In the genomic region with DNA sequence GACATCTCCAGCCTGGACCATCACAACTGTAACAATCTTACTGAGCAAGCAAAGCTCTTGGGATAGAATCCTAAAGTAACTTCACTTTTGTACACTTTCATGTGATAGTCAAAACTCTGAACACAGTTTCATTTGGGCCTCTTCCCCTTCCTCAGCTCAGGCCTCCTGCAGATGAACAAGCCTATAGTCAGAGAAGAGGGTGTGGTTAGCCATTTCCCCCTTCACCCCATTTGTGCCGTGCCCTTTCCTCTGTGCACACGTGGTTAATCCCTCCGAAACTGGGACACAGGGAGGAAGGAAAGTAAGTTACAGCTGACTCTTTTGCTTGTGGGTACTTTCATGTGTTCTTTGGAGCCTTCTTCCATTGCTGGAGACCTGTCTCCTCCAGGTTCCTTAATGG, we compare ENCODE assay signal across 19 cellular contexts. TPM values are rescaled to one million over a fixed set of nuclear protein-coding genes. Genes with fewer than 3 reads are reported as not detected.
DNase-seq lines count a peak whose midpoint lies in the region; ATAC-seq and TF ChIP-seq lines count a peak whose summit lies in the region.
"Had no signal": no experiment of that assay in that cellular context is flagged by ENCODE, and none has a peak within 500 bp of the region (broad histone marks: within the 10 kb centered on the region; RNA-seq: fewer than 3 reads in every experiment).

No MANE protein-coding gene starts in this region.

- no peak overlapping the region for H3K9ac ChIP-seq in MM.1S (ENCODE audit: low read length)

- TF ChIP-seq POLR2A in uterus (IDR thresholded peaks at IDR 0.05) = no peak

- no peaks in the 10 kb centered on the region for H4K20me1 ChIP-seq in MM.1S (ENCODE audit: insufficient read depth, low read length)

- no peaks in the 10 kb centered on the region for H3K9me2 ChIP-seq in MM.1S (replicated peaks; ENCODE audit: insufficient read depth, low read length)

- no peaks in the 10 kb centered on the region for H3K9me3 Mint-ChIP-seq in activated CD8-positive, alpha-beta T cell treated with anti-CD3 and anti-CD28 coated beads, Interleukin-2, amount 10 ng/mL, durations not matched to agents 7 days and 5 days (ENCODE audit: insufficient read depth)
- no peaks in the 10 kb centered on the region for H3K9me3 Mint-ChIP-seq in memory B cell
- H3K9me3 Mint-ChIP-seq: stimulated activated naive CD8-positive, alpha-beta T cell treated with anti-CD3 and anti-CD28 coated beads, Interleukin-15, Interleukin-2, amounts not matched to agents 100 ng/mL and 50 ng/mL, for 24 hours had no signal

- H3K4me3 Mint-ChIP-seq in activated CD8-positive, alpha-beta T cell treated with anti-CD3 and anti-CD28 coated beads, Interleukin-2, amount 10 ng/mL, durations not matched to agents 7 days and 5 days = no peak overlapping the region
- H3K4me3 Mint-ChIP-seq in memory B cell = no peak overlapping the region
- H3K4me3 Mint-ChIP-seq: activated B cell treated with CpG ODN at 0.5 μM for 24 hours; activated T-cell treated with anti-CD3 and anti-CD28 coated beads, Interleukin-2, amount 50 U/mL, for 72 hours; stimulated activated naive CD8-positive, alpha-beta T cell treated with anti-CD3 and anti-CD28 coated beads, Interleukin-15, Interleukin-2, amounts not matched to agents 100 ng/mL and 50 ng/mL, for 24 hours had no signal

- H2AFZ ChIP-seq in MM.1S (ENCODE audit: low read length) = 0 out of 2 replicates have a peak overlapping the region, but pooled peaks have one; percentile 29

- H3K4me2 ChIP-seq in MM.1S (ENCODE audit: low read depth, low read length) = peak overlapping the region; percentile 19

- no peaks in the 10 kb centered on the region for H3K27me3 Mint-ChIP-seq in activated CD8-positive, alpha-beta T cell treated with anti-CD3 and anti-CD28 coated beads, Interleukin-2, amount 10 ng/mL, durations not matched to agents 7 days and 5 days (ENCODE audit: low read depth)
- no peaks in the 10 kb centered on the region for H3K27me3 Mint-ChIP-seq in memory B cell
- H3K27me3 Mint-ChIP-seq: stimulated activated naive CD8-positive, alpha-beta T cell treated with anti-CD3 and anti-CD28 coated beads, Interleukin-15, Interleukin-2, amounts not matched to agents 100 ng/mL and 50 ng/mL, for 24 hours had no signal

- TF ChIP-seq CTCF in MM.1S (IDR thresholded peaks at IDR 0.05; ENCODE audit: low read length) = no peak
- TF ChIP-seq CTCF in uterus (IDR thresholded peaks at IDR 0.05) = no peak

- POLR2A ChIA-PET in activated CD8-positive, alpha-beta T cell treated with anti-CD3 and anti-CD28 coated beads, Interleukin-2, amount 10 ng/mL, durations not matched to agents 7 days and 5 days (lab: Charles Lee) = no interaction called here

- peaks cover 5% of the 10 kb centered on the region; the same call in 1 of the 2 replicates for H3F3A ChIP-seq in MM.1S (ENCODE audit: insufficient read depth, low read length)

- ATAC-seq in activated CD8-positive, alpha-beta T cell treated with anti-CD3 and anti-CD28 coated beads, Interleukin-2, amount 10 ng/mL, durations not matched to agents 7 days and 5 days = peak; percentile 72
- ATAC-seq in memory B cell (ENCODE audit: low read depth) = peak; percentile 59
- no peak for ATAC-seq in HG02571 (IDR thresholded peaks at IDR 0.05; ENCODE audit: unreplicated experiment)

- H3K27ac ChIP-seq in MM.1S (ENCODE audit: low read length) (no peak overlapping the region), uterus (no peak overlapping the region)
- H3K27ac ChIP-seq: C4-2B, SJCRH30 had no signal

- H3K27me3 ChIP-seq in MM.1S (replicated peaks; ENCODE audit: insufficient read depth, low read length) (no peaks in the 10 kb centered on the region), uterus (no peaks in the 10 kb centered on the region)
- H3K27me3 ChIP-seq: SJCRH30 had no signal

- DNase-seq in CD1c-positive myeloid dendritic cell (ENCODE audit: extremely low spot score) (peak; percentile 62), MM.1S (peak; percentile 42), memory B cell (ENCODE audit: low spot score in 2 of 2) (no peak), uterus (no peak), EL (no peak), SW480 (ENCODE audit: low spot score) (no peak)
- DNase-seq in activated CD8-positive, alpha-beta T cell treated with anti-CD3 and anti-CD28 coated beads, Interleukin-2, amount 10 ng/mL, durations not matched to agents 7 days and 5 days = no peak
- DNase-seq: activated B cell treated with CpG ODN at 0.5 μM for 24 hours; activated T-cell treated with anti-CD3 and anti-CD28 coated beads, Interleukin-2, amount 50 U/mL, for 72 hours; glutamatergic neuron; mesendoderm; NCI-H1105 treated with DMSO at 0.1 percent for 48 hours; SJCRH30; stimulated activated CD4-positive, alpha-beta T cell treated with anti-CD3 and anti-CD28 coated beads, Interleukin-2, amount 100 ng/mL, for 24 hours had no signal

- CTCF ChIA-PET in activated CD8-positive, alpha-beta T cell treated with anti-CD3 and anti-CD28 coated beads, Interleukin-2, amount 10 ng/mL, durations not matched to agents 7 days and 5 days (lab: Charles Lee) = interaction anchor here (1.2 kb wide), 1 partner anchor 194 kb away, joined by 6 read pairs; no protein-coding TSS in a partner anchor

- intact Hi-C loops in uterus (cut with DNase I; ENCODE audit: low total_unique reads) = no loop called here

- H3K4me3 ChIP-seq in MM.1S (ENCODE audit: low read length) (no peak overlapping the region), uterus (no peak overlapping the region)
- H3K4me3 ChIP-seq: SJCRH30 had no signal

- H3K27ac Mint-ChIP-seq in activated CD8-positive, alpha-beta T cell treated with anti-CD3 and anti-CD28 coated beads, Interleukin-2, amount 10 ng/mL, durations not matched to agents 7 days and 5 days = no peak overlapping the region
- no peak overlapping the region for H3K27ac Mint-ChIP-seq in memory B cell
- H3K27ac Mint-ChIP-seq: activated B cell treated with CpG ODN at 0.5 μM for 24 hours; activated T-cell treated with anti-CD3 and anti-CD28 coated beads, Interleukin-2, amount 50 U/mL, for 72 hours; stimulated activated naive CD8-positive, alpha-beta T cell treated with anti-CD3 and anti-CD28 coated beads, Interleukin-15, Interleukin-2, amounts not matched to agents 100 ng/mL and 50 ng/mL, for 24 hours had no signal

- H3K36me3 ChIP-seq in MM.1S (replicated peaks; ENCODE audit: insufficient read depth, low read length) (no peaks in the 10 kb centered on the region), uterus (no peaks in the 10 kb centered on the region)
- H3K36me3 ChIP-seq: SJCRH30 had no signal

- no peaks in the 10 kb centered on the region for H3K9me3 ChIP-seq in MM.1S (replicated peaks; ENCODE audit: insufficient read depth, low read length)
- H3K9me3 ChIP-seq in uterus = peaks cover 0 to 3% of the 10 kb centered on the region in 2 donors
- H3K9me3 ChIP-seq: SJCRH30 had no signal

- no peaks in the 10 kb centered on the region for H3K36me3 Mint-ChIP-seq in activated CD8-positive, alpha-beta T cell treated with anti-CD3 and anti-CD28 coated beads, Interleukin-2, amount 10 ng/mL, durations not matched to agents 7 days and 5 days (ENCODE audit: low read depth)
- H3K36me3 Mint-ChIP-seq in memory B cell = peaks cover 2% of the 10 kb centered on the region

- peaks cover 19% of the 10 kb centered on the region for H3K4me1 Mint-ChIP-seq in activated CD8-positive, alpha-beta T cell treated with anti-CD3 and anti-CD28 coated beads, Interleukin-2, amount 10 ng/mL, durations not matched to agents 7 days and 5 days (ENCODE audit: low read depth)
- H3K4me1 Mint-ChIP-seq in memory B cell = peaks cover 8% of the 10 kb centered on the region

- H3K79me2 ChIP-seq in MM.1S (ENCODE audit: low read length) = no peaks in the 10 kb centered on the region

- H3K4me1 ChIP-seq in MM.1S (ENCODE audit: low read length) (peaks cover 14% of the 10 kb centered on the region), uterus (no peaks in the 10 kb centered on the region)
- H3K4me1 ChIP-seq: SJCRH30 had no signal

RNA-seq across cellular contexts. Expression of a gene that starts 29.8 kb away (rescaled TPM):
- not detected for total RNA-seq in activated CD8-positive, alpha-beta T cell treated with anti-CD3 and anti-CD28 coated beads, Interleukin-2, amount 10 ng/mL, durations not matched to agents 7 days and 5 days
- 1 to 10 TPM in 2 of 4 donors, not detected in 2; 1.4 to 1.5 TPM for total RNA-seq in uterus
- total RNA-seq: activated B cell treated with CpG ODN at 0.5 μM for 24 hours, HT-29, osteocyte, SJCRH30 had no signal

Comparison
In these comparisons a context has a peak if more than half of its experiments do, and no peak if none do; other contexts are left out.
1. DNase-seq: peak in CD1c-positive myeloid dendritic cell (single experiment) and MM.1S (single experiment); none in activated CD8-positive, alpha-beta T cell treated with anti-CD3 and anti-CD28 coated beads, Interleukin-2, amount 10 ng/mL, durations not matched to agents 7 days and 5 days (single experiment), memory B cell (0 of 2), uterus (0 of 2), EL (single experiment) and SW480 (single experiment).